Comparison of ENCODE assay signal across 8 cellular contexts in genomic region chr4:41538017-41538733, GRCh38. TPM values are rescaled to one million over a fixed set of nuclear protein-coding genes. Genes with fewer than 3 reads are reported as not detected.
DNase-seq lines count a peak whose midpoint lies in the region; ATAC-seq and TF ChIP-seq lines count a peak whose summit lies in the region.

LIMCH1 (plus strand) TSS chr4:41538157; CDS start chr4:41605996, 67,839 bp downstream.

- intact Hi-C loops in tibial artery (cut with DNase I; ENCODE audit: low total_unique reads) = no loop called here
- intact Hi-C loops in activated CD4-positive, alpha-beta memory T cell treated with anti-CD3 and anti-CD28 coated beads for 36 hours (cut with micrococcal nuclease) = no loop called here
- intact Hi-C loops in CD8-positive, alpha-beta T cell (cut with DNase I, micrococcal nuclease) = no loop called here

- no peak within 1 kb of the TSS for H2BK15ac ChIP-seq in mesendoderm (replicated peaks; ENCODE audit: low read depth)

- no peak within 1 kb of the TSS for H3K18ac ChIP-seq in mesendoderm (ENCODE audit: low read length)

- no peaks in the 10 kb centered on the region for H3K36me3 Mint-ChIP-seq in activated CD4-positive, alpha-beta memory T cell treated with anti-CD3 and anti-CD28 coated beads for 36 hours
- no peaks in the 10 kb centered on the region for H3K36me3 Mint-ChIP-seq in CD8-positive, alpha-beta T cell

- no peaks in the 10 kb centered on the region for H3K4me1 ChIP-seq in mesendoderm (ENCODE audit: control insufficient read depth, low read depth, low read length)
- peaks cover 0 to 89% (median 44%) of the 10 kb centered on the region in 4 donors for H3K4me1 ChIP-seq in tibial artery
- no peaks in the 10 kb centered on the region for H3K4me1 ChIP-seq in CD8-positive, alpha-beta T cell (ENCODE audit: insufficient read depth, low read length)

- no peaks in the 10 kb centered on the region for H3K4me1 Mint-ChIP-seq in activated CD4-positive, alpha-beta memory T cell treated with anti-CD3 and anti-CD28 coated beads for 36 hours (ENCODE audit: low read depth)
- no peaks in the 10 kb centered on the region for H3K4me1 Mint-ChIP-seq in CD8-positive, alpha-beta T cell (ENCODE audit: low read depth)

- no peak within 1 kb of the TSS for H3K56ac ChIP-seq in mesendoderm (ENCODE audit: low read length)

- H3K23ac ChIP-seq in mesendoderm (ENCODE audit: low read length) = no peak within 1 kb of the TSS

- H3K27me3 ChIP-seq in mesendoderm (ENCODE audit: insufficient read depth, low read length, poor library complexity) = no peaks in the 10 kb centered on the region
- H3K27me3 ChIP-seq in tibial artery = no peaks in the 10 kb centered on the region
- H3K27me3 ChIP-seq in CD8-positive, alpha-beta T cell (ENCODE audit: insufficient read depth, low read length) = no peaks in the 10 kb centered on the region

- H3K79me2 ChIP-seq in mesendoderm (ENCODE audit: control insufficient read depth, insufficient read depth, low read length) = no peaks in the 10 kb centered on the region

- no peak within 1 kb of the TSS for H3K27ac Mint-ChIP-seq in activated CD4-positive, alpha-beta memory T cell treated with anti-CD3 and anti-CD28 coated beads for 36 hours
- no peak within 1 kb of the TSS for H3K27ac Mint-ChIP-seq in CD8-positive, alpha-beta T cell

- POLR2A ChIA-PET in activated CD4-positive, alpha-beta memory T cell treated with anti-CD3 and anti-CD28 coated beads for 36 hours (lab: Charles Lee) = no interaction called here
- POLR2A ChIA-PET in CD8-positive, alpha-beta T cell (lab: Charles Lee) = no interaction called here

- ATAC-seq in esophagus mucosa (no peak), GM18873 (IDR thresholded peaks at IDR 0.05; ENCODE audit: low FRiP score, unreplicated experiment) (no peak)
- no peak for ATAC-seq in CD8-positive, alpha-beta T cell

- H2BK120ac ChIP-seq in mesendoderm (ENCODE audit: low read depth, low read length) = no peak within 1 kb of the TSS

- no peaks in the 10 kb centered on the region for H3K36me3 ChIP-seq in mesendoderm (ENCODE audit: control insufficient read depth, insufficient read depth, low read length)
- H3K36me3 ChIP-seq in tibial artery = no peaks in the 10 kb centered on the region
- H3K36me3 ChIP-seq in CD8-positive, alpha-beta T cell (ENCODE audit: insufficient read depth, low read length) = no peaks in the 10 kb centered on the region

- peak; percentile 37 for DNase-seq in LNCaP clone FGC (ENCODE audit: low read depth)
- peak; percentile 79 for DNase-seq in mesendoderm
- DNase-seq in tibial artery = peak; percentile 89 to 91
- DNase-seq in activated CD4-positive, alpha-beta memory T cell treated with anti-CD3 and anti-CD28 coated beads for 36 hours = no peak
- no peak for DNase-seq in CD8-positive, alpha-beta T cell
- DNase-seq in SIG-M5 (lab: John Stamatoyannopoulos, UW) = no peak

- no peak within 1 kb of the TSS for H3K4me2 ChIP-seq in mesendoderm (ENCODE audit: low read length)

- no peaks in the 10 kb centered on the region for H3K9me3 Mint-ChIP-seq in activated CD4-positive, alpha-beta memory T cell treated with anti-CD3 and anti-CD28 coated beads for 36 hours
- H3K9me3 Mint-ChIP-seq in CD8-positive, alpha-beta T cell = no peaks in the 10 kb centered on the region

- no peak within 1 kb of the TSS for H4K8ac ChIP-seq in mesendoderm (ENCODE audit: low read depth, low read length)

- H3K4ac ChIP-seq in mesendoderm (ENCODE audit: low read depth, low read length) = no peak within 1 kb of the TSS

- CTCF ChIA-PET in activated CD4-positive, alpha-beta memory T cell treated with anti-CD3 and anti-CD28 coated beads for 36 hours (lab: Charles Lee) = interaction anchor here (0.7 kb wide), 1 partner anchor 166 kb away, joined by 3 read pairs; no protein-coding TSS in a partner anchor
- CTCF ChIA-PET in CD8-positive, alpha-beta T cell (lab: Charles Lee) = no interaction called here

- H3K27ac ChIP-seq in mesendoderm (ENCODE audit: low read depth, low read length) (no peak within 1 kb of the TSS), tibial artery (peak within 1 kb of the TSS; percentile 81 to 84)
- no peak within 1 kb of the TSS for H3K27ac ChIP-seq in CD8-positive, alpha-beta T cell (ENCODE audit: low read depth, low read length)

- H3K4me3 ChIP-seq in LNCaP clone FGC (ENCODE audit: low read depth, low read length) (0 out of 2 replicates have a peak within 1 kb of the TSS, but pooled peaks have one; percentile 7), mesendoderm (ENCODE audit: low read length) (no peak within 1 kb of the TSS), tibial artery (peak within 1 kb of the TSS; percentile 35 to 39)
- no peak within 1 kb of the TSS for H3K4me3 ChIP-seq in CD8-positive, alpha-beta T cell (ENCODE audit: low read depth, low read length)

- H4K5ac ChIP-seq in mesendoderm (ENCODE audit: low read length) = no peak within 1 kb of the TSS

- no peak within 1 kb of the TSS for H2BK5ac ChIP-seq in mesendoderm (ENCODE audit: low read length)

- no peaks in the 10 kb centered on the region for H3K9me3 ChIP-seq in tibial artery
- no peaks in the 10 kb centered on the region for H3K9me3 ChIP-seq in CD8-positive, alpha-beta T cell (ENCODE audit: low read length)

- H3K27me3 Mint-ChIP-seq in activated CD4-positive, alpha-beta memory T cell treated with anti-CD3 and anti-CD28 coated beads for 36 hours = peaks cover 3% of the 10 kb centered on the region
- peaks cover 3% of the 10 kb centered on the region for H3K27me3 Mint-ChIP-seq in CD8-positive, alpha-beta T cell (ENCODE audit: low read depth)

- WGBS in mesendoderm (ENCODE audit: extremely low coverage, insufficient coverage, low lambda C conversion rate) = no CpG with 5 or more reads among the region's 9 CpGs

- H3K4me3 Mint-ChIP-seq in activated CD4-positive, alpha-beta memory T cell treated with anti-CD3 and anti-CD28 coated beads for 36 hours = no peak within 1 kb of the TSS
- no peak within 1 kb of the TSS for H3K4me3 Mint-ChIP-seq in CD8-positive, alpha-beta T cell

- no peak within 1 kb of the TSS for H2AK5ac ChIP-seq in mesendoderm (ENCODE audit: low read length)

- H3K79me1 ChIP-seq in mesendoderm (ENCODE audit: low read length) = no peaks in the 10 kb centered on the region

- no peak within 1 kb of the TSS for H3K9ac ChIP-seq in mesendoderm (ENCODE audit: low read length)

- no peak for TF ChIP-seq CTCF in LNCaP clone FGC (IDR thresholded peaks at IDR 0.05; ENCODE audit: control insufficient read depth, extremely low read depth, insufficient read depth)
- TF ChIP-seq CTCF in tibial artery (IDR thresholded peaks at IDR 0.05) = no peak
- no peak for TF ChIP-seq CTCF in CD8-positive, alpha-beta T cell (IDR thresholded peaks at IDR 0.05)

RNA-seq across cellular contexts. Expression of gene LIMCH1, which starts in this region (rescaled TPM):
- 15.5 TPM for total RNA-seq in esophagus mucosa
- polyA plus RNA-seq in mesendoderm (2013, experiment 1 of 2) = 2.9 TPM
- 3.1 TPM for polyA plus RNA-seq in mesendoderm (2013, experiment 2 of 2)
- not detected for total RNA-seq in activated CD4-positive, alpha-beta memory T cell treated with anti-CD3 and anti-CD28 coated beads for 36 hours
- total RNA-seq in CD8-positive, alpha-beta T cell = not detected

Comparison
In these comparisons a context has a peak if more than half of its experiments do, and no peak if none do; other contexts are left out.
1. RNA of gene LIMCH1 (total RNA-seq): 15.5 TPM in esophagus mucosa (single experiment); not detected in activated CD4-positive, alpha-beta memory T cell treated with anti-CD3 and anti-CD28 coated beads for 36 hours and not detected in CD8-positive, alpha-beta T cell; every median in the first group is over 10 times any median in the second.
2. DNase-seq: peak in LNCaP clone FGC (single experiment), mesendoderm (single experiment) and tibial artery (2 of 2); none in activated CD4-positive, alpha-beta memory T cell treated with anti-CD3 and anti-CD28 coated beads for 36 hours (single experiment), CD8-positive, alpha-beta T cell (0 of 7) and SIG-M5 (single experiment).
3. H3K4me3 ChIP-seq: peak in LNCaP clone FGC (single experiment) and tibial artery (2 of 2); none in mesendoderm (single experiment) and CD8-positive, alpha-beta T cell (single experiment).
4. H3K27ac ChIP-seq: peak in tibial artery (2 of 2); none in mesendoderm (single experiment) and CD8-positive, alpha-beta T cell (single experiment).